2 cellular contexts compared by ENCODE assay signal in the genomic region with DNA sequence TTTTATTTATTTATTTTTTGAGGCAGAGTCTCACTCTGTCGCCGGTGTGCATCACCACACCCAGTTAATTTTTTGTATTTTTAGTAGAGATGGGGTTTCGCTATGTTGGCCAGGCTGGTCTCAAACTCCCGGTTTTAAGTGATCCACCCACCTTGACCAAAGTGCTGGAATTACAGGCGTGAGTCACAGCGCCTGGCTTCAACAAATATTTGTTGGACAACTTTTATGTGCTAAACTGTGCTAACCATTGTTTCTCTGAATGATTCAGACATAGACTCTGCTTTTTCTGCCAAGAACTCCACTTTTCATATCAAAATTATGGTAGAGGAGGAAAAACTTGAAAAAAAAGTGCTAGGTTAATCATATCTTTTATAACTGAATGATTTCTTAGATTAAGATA.
A peak's percentile ranks its signal among the peaks of the same experiment; 100 is the strongest.
TF ChIP-seq lines count a peak whose summit lies in the region.

No MANE protein-coding gene starts in this region.

TF ChIP-seq in HepG2, 621 proteins besides CTCF, POLR2A, EP300 and RAD21 (continues in another document):
- TF ChIP-seq ZNF761 (CRISPR knock-in tag; conservative IDR thresholded peaks at IDR 0.05) (no peak), CHD2 (IDR thresholded peaks at IDR 0.05; ENCODE audit: low read depth, low read length) (no peak), ZNF207 (IDR thresholded peaks at IDR 0.05; ENCODE audit: borderline replicate concordance) (no peak), ZNF354B (CRISPR knock-in tag; IDR thresholded peaks at IDR 0.05) (no peak), THAP11 (CRISPR knock-in tag; IDR thresholded peaks at IDR 0.05) (0 out of 2 replicates have a peak, but pooled peaks have one; percentile 19), ZNF292 (CRISPR knock-in tag; IDR thresholded peaks at IDR 0.05; ENCODE audit: borderline replicate concordance, low read depth) (no peak), RAD51 (IDR thresholded peaks at IDR 0.05; ENCODE audit: borderline replicate concordance) (no peak), ARNT (IDR thresholded peaks at IDR 0.05) (no peak), ZBTB21 (CRISPR knock-in tag; IDR thresholded peaks at IDR 0.05) (no peak), ZSCAN29 (CRISPR knock-in tag; conservative IDR thresholded peaks at IDR 0.05) (no peak), SOX5 (CRISPR knock-in tag; IDR thresholded peaks at IDR 0.05; ENCODE audit: borderline replicate concordance) (peak; percentile 88; the same call in 1 of the 2 replicates), ZNF780A (CRISPR knock-in tag; IDR thresholded peaks at IDR 0.05) (no peak)
- TF ChIP-seq, protein P1, sequence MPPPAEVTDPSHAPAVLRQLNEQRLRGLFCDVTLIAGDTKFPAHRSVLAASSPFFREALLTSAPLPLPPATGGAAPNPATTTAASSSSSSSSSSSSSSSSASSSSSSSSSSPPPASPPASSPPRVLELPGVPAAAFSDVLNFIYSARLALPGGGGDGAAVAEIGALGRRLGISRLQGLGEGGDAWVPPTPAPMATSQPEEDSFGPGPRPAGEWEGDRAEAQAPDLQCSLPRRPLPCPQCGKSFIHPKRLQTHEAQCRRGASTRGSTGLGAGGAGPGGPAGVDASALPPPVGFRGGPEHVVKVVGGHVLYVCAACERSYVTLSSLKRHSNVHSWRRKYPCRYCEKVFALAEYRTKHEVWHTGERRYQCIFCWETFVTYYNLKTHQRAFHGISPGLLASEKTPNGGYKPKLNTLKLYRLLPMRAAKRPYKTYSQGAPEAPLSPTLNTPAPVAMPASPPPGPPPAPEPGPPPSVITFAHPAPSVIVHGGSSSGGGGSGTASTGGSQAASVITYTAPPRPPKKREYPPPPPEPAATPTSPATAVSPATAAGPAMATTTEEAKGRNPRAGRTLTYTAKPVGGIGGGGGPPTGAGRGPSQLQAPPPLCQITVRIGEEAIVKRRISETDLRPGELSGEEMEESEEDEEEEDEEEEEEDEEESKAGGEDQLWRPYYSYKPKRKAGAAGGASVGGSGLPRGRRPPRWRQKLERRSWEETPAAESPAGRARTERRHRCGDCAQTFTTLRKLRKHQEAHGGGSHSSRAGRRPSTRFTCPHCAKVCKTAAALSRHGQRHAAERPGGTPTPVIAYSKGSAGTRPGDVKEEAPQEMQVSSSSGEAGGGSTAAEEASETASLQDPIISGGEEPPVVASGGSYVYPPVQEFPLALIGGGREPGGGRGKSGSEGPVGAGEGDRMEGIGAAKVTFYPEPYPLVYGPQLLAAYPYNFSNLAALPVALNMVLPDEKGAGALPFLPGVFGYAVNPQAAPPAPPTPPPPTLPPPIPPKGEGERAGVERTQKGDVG (CRISPR knock-in tag; IDR thresholded peaks at IDR 0.05; ENCODE audit: borderline replicate concordance) = no peak
- TF ChIP-seq, protein P2, sequence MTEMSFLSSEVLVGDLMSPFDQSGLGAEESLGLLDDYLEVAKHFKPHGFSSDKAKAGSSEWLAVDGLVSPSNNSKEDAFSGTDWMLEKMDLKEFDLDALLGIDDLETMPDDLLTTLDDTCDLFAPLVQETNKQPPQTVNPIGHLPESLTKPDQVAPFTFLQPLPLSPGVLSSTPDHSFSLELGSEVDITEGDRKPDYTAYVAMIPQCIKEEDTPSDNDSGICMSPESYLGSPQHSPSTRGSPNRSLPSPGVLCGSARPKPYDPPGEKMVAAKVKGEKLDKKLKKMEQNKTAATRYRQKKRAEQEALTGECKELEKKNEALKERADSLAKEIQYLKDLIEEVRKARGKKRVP (CRISPR knock-in tag; IDR thresholded peaks at IDR 0.05) = no peak
- TF ChIP-seq, protein P3, sequence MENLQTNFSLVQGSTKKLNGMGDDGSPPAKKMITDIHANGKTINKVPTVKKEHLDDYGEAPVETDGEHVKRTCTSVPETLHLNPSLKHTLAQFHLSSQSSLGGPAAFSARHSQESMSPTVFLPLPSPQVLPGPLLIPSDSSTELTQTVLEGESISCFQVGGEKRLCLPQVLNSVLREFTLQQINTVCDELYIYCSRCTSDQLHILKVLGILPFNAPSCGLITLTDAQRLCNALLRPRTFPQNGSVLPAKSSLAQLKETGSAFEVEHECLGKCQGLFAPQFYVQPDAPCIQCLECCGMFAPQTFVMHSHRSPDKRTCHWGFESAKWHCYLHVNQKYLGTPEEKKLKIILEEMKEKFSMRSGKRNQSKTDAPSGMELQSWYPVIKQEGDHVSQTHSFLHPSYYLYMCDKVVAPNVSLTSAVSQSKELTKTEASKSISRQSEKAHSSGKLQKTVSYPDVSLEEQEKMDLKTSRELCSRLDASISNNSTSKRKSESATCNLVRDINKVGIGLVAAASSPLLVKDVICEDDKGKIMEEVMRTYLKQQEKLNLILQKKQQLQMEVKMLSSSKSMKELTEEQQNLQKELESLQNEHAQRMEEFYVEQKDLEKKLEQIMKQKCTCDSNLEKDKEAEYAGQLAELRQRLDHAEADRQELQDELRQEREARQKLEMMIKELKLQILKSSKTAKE (CRISPR knock-in tag; IDR thresholded peaks at IDR 0.05; ENCODE audit: borderline replicate concordance) = no peak
- TF ChIP-seq, protein P4, sequence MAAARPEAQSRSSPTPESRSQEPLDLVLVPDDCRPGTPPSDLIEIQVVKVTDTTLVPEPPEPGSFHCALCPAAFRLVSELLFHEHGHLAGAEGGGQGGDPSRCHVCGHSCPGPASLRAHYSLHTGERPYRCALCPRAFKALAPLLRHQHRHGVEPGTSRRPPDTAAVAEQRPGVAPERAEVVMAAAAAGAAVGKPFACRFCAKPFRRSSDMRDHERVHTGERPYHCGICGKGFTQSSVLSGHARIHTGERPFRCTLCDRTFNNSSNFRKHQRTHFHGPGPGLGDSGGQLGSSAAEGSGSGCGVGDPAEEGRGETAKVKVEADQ (CRISPR knock-in tag; IDR thresholded peaks at IDR 0.05; ENCODE audit: borderline replicate concordance) = no peak
- TF ChIP-seq, protein P5, sequence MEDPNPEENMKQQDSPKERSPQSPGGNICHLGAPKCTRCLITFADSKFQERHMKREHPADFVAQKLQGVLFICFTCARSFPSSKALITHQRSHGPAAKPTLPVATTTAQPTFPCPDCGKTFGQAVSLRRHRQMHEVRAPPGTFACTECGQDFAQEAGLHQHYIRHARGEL (CRISPR knock-in tag; IDR thresholded peaks at IDR 0.05) = no peak

TF ChIP-seq in GM23338, 12 proteins besides CTCF, POLR2A, EP300 and RAD21:
- TF ChIP-seq STAT1 (IDR thresholded peaks at IDR 0.05; ENCODE audit: unreplicated experiment) (no peak), CREB1 (CRISPR knock-in tag; IDR thresholded peaks at IDR 0.05; ENCODE audit: low read depth) (no peak), ZNF331 (CRISPR knock-in tag; IDR thresholded peaks at IDR 0.05; ENCODE audit: low read depth) (no peak), EZH2 (IDR thresholded peaks at IDR 0.05; ENCODE audit: low read depth, unreplicated experiment) (no peak), EZH2phosphoT487 (IDR thresholded peaks at IDR 0.05; ENCODE audit: unreplicated experiment) (no peak), JUNB (IDR thresholded peaks at IDR 0.05; ENCODE audit: unreplicated experiment) (no peak)
- TF ChIP-seq, protein P6, sequence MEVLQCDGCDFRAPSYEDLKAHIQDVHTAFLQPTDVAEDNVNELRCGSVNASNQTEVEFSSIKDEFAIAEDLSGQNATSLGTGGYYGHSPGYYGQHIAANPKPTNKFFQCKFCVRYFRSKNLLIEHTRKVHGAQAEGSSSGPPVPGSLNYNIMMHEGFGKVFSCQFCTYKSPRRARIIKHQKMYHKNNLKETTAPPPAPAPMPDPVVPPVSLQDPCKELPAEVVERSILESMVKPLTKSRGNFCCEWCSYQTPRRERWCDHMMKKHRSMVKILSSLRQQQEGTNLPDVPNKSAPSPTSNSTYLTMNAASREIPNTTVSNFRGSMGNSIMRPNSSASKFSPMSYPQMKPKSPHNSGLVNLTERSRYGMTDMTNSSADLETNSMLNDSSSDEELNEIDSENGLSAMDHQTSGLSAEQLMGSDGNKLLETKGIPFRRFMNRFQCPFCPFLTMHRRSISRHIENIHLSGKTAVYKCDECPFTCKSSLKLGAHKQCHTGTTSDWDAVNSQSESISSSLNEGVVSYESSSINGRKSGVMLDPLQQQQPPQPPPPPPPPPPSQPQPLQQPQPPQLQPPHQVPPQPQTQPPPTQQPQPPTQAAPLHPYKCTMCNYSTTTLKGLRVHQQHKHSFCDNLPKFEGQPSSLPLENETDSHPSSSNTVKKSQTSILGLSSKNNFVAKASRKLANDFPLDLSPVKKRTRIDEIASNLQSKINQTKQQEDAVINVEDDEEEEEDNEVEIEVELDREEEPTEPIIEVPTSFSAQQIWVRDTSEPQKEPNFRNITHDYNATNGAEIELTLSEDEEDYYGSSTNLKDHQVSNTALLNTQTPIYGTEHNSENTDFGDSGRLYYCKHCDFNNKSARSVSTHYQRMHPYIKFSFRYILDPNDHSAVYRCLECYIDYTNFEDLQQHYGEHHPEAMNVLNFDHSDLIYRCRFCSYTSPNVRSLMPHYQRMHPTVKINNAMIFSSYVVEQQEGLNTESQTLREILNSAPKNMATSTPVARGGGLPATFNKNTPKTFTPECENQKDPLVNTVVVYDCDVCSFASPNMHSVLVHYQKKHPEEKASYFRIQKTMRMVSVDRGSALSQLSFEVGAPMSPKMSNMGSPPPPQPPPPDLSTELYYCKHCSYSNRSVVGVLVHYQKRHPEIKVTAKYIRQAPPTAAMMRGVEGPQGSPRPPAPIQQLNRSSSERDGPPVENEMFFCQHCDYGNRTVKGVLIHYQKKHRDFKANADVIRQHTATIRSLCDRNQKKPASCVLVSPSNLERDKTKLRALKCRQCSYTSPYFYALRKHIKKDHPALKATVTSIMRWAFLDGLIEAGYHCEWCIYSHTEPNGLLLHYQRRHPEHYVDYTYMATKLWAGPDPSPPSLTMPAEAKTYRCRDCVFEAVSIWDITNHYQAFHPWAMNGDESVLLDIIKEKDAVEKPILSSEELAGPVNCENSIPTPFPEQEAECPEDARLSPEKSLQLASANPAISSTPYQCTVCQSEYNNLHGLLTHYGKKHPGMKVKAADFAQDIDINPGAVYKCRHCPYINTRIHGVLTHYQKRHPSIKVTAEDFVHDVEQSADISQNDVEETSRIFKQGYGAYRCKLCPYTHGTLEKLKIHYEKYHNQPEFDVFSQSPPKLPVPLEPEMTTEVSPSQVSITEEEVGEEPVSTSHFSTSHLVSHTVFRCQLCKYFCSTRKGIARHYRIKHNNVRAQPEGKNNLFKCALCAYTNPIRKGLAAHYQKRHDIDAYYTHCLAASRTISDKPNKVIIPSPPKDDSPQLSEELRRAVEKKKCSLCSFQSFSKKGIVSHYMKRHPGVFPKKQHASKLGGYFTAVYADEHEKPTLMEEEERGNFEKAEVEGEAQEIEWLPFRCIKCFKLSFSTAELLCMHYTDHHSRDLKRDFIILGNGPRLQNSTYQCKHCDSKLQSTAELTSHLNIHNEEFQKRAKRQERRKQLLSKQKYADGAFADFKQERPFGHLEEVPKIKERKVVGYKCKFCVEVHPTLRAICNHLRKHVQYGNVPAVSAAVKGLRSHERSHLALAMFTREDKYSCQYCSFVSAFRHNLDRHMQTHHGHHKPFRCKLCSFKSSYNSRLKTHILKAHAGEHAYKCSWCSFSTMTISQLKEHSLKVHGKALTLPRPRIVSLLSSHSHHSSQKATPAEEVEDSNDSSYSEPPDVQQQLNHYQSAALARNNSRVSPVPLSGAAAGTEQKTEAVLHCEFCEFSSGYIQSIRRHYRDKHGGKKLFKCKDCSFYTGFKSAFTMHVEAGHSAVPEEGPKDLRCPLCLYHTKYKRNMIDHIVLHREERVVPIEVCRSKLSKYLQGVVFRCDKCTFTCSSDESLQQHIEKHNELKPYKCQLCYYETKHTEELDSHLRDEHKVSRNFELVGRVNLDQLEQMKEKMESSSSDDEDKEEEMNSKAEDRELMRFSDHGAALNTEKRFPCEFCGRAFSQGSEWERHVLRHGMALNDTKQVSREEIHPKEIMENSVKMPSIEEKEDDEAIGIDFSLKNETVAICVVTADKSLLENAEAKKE (CRISPR knock-in tag; IDR thresholded peaks at IDR 0.05) = no peak
- TF ChIP-seq, protein P7, sequence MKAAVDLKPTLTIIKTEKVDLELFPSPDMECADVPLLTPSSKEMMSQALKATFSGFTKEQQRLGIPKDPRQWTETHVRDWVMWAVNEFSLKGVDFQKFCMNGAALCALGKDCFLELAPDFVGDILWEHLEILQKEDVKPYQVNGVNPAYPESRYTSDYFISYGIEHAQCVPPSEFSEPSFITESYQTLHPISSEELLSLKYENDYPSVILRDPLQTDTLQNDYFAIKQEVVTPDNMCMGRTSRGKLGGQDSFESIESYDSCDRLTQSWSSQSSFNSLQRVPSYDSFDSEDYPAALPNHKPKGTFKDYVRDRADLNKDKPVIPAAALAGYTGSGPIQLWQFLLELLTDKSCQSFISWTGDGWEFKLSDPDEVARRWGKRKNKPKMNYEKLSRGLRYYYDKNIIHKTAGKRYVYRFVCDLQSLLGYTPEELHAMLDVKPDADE (IDR thresholded peaks at IDR 0.05) = no peak
TF ChIP-seq in GM23338: peak in this region for 0.
